16 cellular contexts compared by ENCODE assay signal in genomic region chr12:9340422-9341259, GRCh38.
DNase-seq lines count a peak whose midpoint lies in the region; ATAC-seq and TF ChIP-seq lines count a peak whose summit lies in the region.
"Had no signal": no experiment of that assay in that cellular context is flagged by ENCODE, and none has a peak within 500 bp of the region (broad histone marks: within the 10 kb centered on the region; RNA-seq: fewer than 3 reads in every experiment).

No MANE protein-coding gene starts in this region.

- no peak overlapping the region for H3K4me3 Mint-ChIP-seq in activated CD4-positive, alpha-beta T cell treated with anti-CD3 and anti-CD28 coated beads, Interleukin-2, amount 10 ng/mL, durations not matched to agents 7 days and 5 days
- H3K4me3 Mint-ChIP-seq in central memory CD8-positive, alpha-beta T cell, result peak overlapping the region; percentile 55
- H3K4me3 Mint-ChIP-seq in nephron progenitor cell, result no peak overlapping the region
- H3K4me3 Mint-ChIP-seq: H9, mesothelial cell of epicardium had no signal

- POLR2A ChIA-PET in activated CD4-positive, alpha-beta T cell treated with anti-CD3 and anti-CD28 coated beads, Interleukin-2, amount 10 ng/mL, durations not matched to agents 7 days and 5 days (lab: Charles Lee), result no interaction called here

- H3K9me3 Mint-ChIP-seq in activated CD4-positive, alpha-beta T cell treated with anti-CD3 and anti-CD28 coated beads, Interleukin-2, amount 10 ng/mL, durations not matched to agents 7 days and 5 days, result peaks cover 13% of the 10 kb centered on the region
- H3K9me3 Mint-ChIP-seq in central memory CD8-positive, alpha-beta T cell, result peaks cover 6% of the 10 kb centered on the region
- H3K9me3 Mint-ChIP-seq in nephron progenitor cell, result peaks cover 17% of the 10 kb centered on the region

- CTCF ChIA-PET in activated CD4-positive, alpha-beta T cell treated with anti-CD3 and anti-CD28 coated beads, Interleukin-2, amount 10 ng/mL, durations not matched to agents 7 days and 5 days (lab: Charles Lee), result interaction anchor here (1.6 to 2.9 kb wide), 3 partner anchors 10 to 25 kb away, joined by 5 to 20 read pairs (median 9); no protein-coding TSS in a partner anchor

- peak; percentile 45 for ATAC-seq in central memory CD8-positive, alpha-beta T cell (replicated peaks; ENCODE audit: extremely low read depth, poor library complexity, severe bottlenecking)
- ATAC-seq in GM18520 (IDR thresholded peaks at IDR 0.05; ENCODE audit: unreplicated experiment), result no peak

- DNase-seq in activated CD4-positive, alpha-beta T cell treated with anti-CD3 and anti-CD28 coated beads, Interleukin-2, amount 10 ng/mL, durations not matched to agents 7 days and 5 days, result no peak
- no peak for DNase-seq in activated CD4-positive, alpha-beta T cell treated with anti-CD3 and anti-CD28 coated beads, Interleukin-2, amount 50 U/mL, for 48 hours
- DNase-seq in NCI-H69 (lab: John Stamatoyannopoulos, UW), result peak; percentile 22
- no peak for DNase-seq in central memory CD8-positive, alpha-beta T cell (ENCODE audit: low spot score in 2 of 2)
- DNase-seq in nephron progenitor cell, result peak; percentile 31
- no peak for DNase-seq in activated gamma-delta T cell treated with Interleukin-2 at 50 U/mL for 16 hours
- DNase-seq in SKM-1 treated with dmso at 0.1 percent for 144 hours (lab: John Stamatoyannopoulos, UW; ENCODE audit: unreplicated experiment), result no peak
- DNase-seq: cortex of kidney; H9; NCI-H1092; NCI-H446; Peyer's patch; stimulated activated CD4-positive, alpha-beta T cell treated with anti-CD3 and anti-CD28 coated beads, Interleukin-1b, Interleukin-23, amount 100 ng/mL, for 48 hours had no signal

- H3K27me3 Mint-ChIP-seq in activated CD4-positive, alpha-beta T cell treated with anti-CD3 and anti-CD28 coated beads, Interleukin-2, amount 10 ng/mL, durations not matched to agents 7 days and 5 days, result peaks cover 2% of the 10 kb centered on the region
- H3K27me3 Mint-ChIP-seq in central memory CD8-positive, alpha-beta T cell, result no peaks in the 10 kb centered on the region
- H3K27me3 Mint-ChIP-seq in nephron progenitor cell (ENCODE audit: low read depth, poor library complexity), result no peaks in the 10 kb centered on the region
- H3K27me3 Mint-ChIP-seq: activated naive CD8-positive, alpha-beta T cell had no signal

- peaks cover 10% of the 10 kb centered on the region for H3K36me3 Mint-ChIP-seq in activated CD4-positive, alpha-beta T cell treated with anti-CD3 and anti-CD28 coated beads, Interleukin-2, amount 10 ng/mL, durations not matched to agents 7 days and 5 days (ENCODE audit: low read depth)
- no peaks in the 10 kb centered on the region for H3K36me3 Mint-ChIP-seq in central memory CD8-positive, alpha-beta T cell (ENCODE audit: insufficient read depth)
- peaks cover 30% of the 10 kb centered on the region for H3K36me3 Mint-ChIP-seq in nephron progenitor cell (ENCODE audit: low read depth)

- TF ChIP-seq CTCF in nephron progenitor cell (IDR thresholded peaks at IDR 0.05), result no peak

- peak overlapping the region; percentile 77 for H3K27ac Mint-ChIP-seq in activated CD4-positive, alpha-beta T cell treated with anti-CD3 and anti-CD28 coated beads, Interleukin-2, amount 10 ng/mL, durations not matched to agents 7 days and 5 days
- H3K27ac Mint-ChIP-seq in central memory CD8-positive, alpha-beta T cell (ENCODE audit: low read depth), result peak overlapping the region; percentile 56
- peak overlapping the region; percentile 94 for H3K27ac Mint-ChIP-seq in nephron progenitor cell
- H3K27ac Mint-ChIP-seq: mesothelial cell of epicardium had no signal

- peaks cover 22% of the 10 kb centered on the region for H3K4me1 Mint-ChIP-seq in activated CD4-positive, alpha-beta T cell treated with anti-CD3 and anti-CD28 coated beads, Interleukin-2, amount 10 ng/mL, durations not matched to agents 7 days and 5 days
- H3K4me1 Mint-ChIP-seq in central memory CD8-positive, alpha-beta T cell, result peaks cover 46% of the 10 kb centered on the region
- H3K4me1 Mint-ChIP-seq in nephron progenitor cell, result peaks cover 61% of the 10 kb centered on the region

Comparison
In these comparisons a context has a peak if more than half of its experiments do, and no peak if none do; other contexts are left out.
1. DNase-seq: peak in NCI-H69 (single experiment) and nephron progenitor cell (single experiment); none in activated CD4-positive, alpha-beta T cell treated with anti-CD3 and anti-CD28 coated beads, Interleukin-2, amount 10 ng/mL, durations not matched to agents 7 days and 5 days (single experiment), activated CD4-positive, alpha-beta T cell treated with anti-CD3 and anti-CD28 coated beads, Interleukin-2, amount 50 U/mL, for 48 hours (0 of 2), central memory CD8-positive, alpha-beta T cell (0 of 2), activated gamma-delta T cell treated with Interleukin-2 at 50 U/mL for 16 hours (single experiment) and SKM-1 treated with dmso at 0.1 percent for 144 hours (single experiment).
2. Peak in every context shown above with its lines, with median percentiles within 50 percentile points of each other: H3K27ac Mint-ChIP-seq.